In genomic region chr2:234975611-234976010, GRCh38 we compare ENCODE assay signal across 23 cellular contexts. TPM values are rescaled to one million over a fixed set of nuclear protein-coding genes. Genes with fewer than 3 reads are reported as not detected.
DNase-seq lines count a peak whose midpoint lies in the region; ATAC-seq and TF ChIP-seq lines count a peak whose summit lies in the region.
"Had no signal": no experiment of that assay in that cellular context is flagged by ENCODE, and none has a peak within 500 bp of the region (broad histone marks: within the 10 kb centered on the region; RNA-seq: fewer than 3 reads in every experiment).

No MANE protein-coding gene starts in this region.

- no peaks in the 10 kb centered on the region for H3K36me3 ChIP-seq in BLaER1
- peaks cover 0 to 4% of the 10 kb centered on the region in 2 experiments; a peak in 1 of 3 replicates for H3K36me3 ChIP-seq in HEK293 (ENCODE audit: control insufficient read depth in 2 of 2, insufficient read depth in 1 of 2, low read length in 2 of 2)
- H3K36me3 ChIP-seq in ectodermal cell (ENCODE audit: control insufficient read depth, insufficient read depth, low read length), result peaks cover 9% of the 10 kb centered on the region
- peaks cover 41% of the 10 kb centered on the region for H3K36me3 ChIP-seq in skeletal muscle satellite cell (ENCODE audit: insufficient read depth, low read length)

- no peak overlapping the region for H3K27ac Mint-ChIP-seq in activated naive CD4-positive, alpha-beta T cell treated with anti-CD3 and anti-CD28 coated beads for 36 hours
- H3K27ac Mint-ChIP-seq: CD8-positive, alpha-beta T cell had no signal

- H3K27ac ChIP-seq in BLaER1 (no peak overlapping the region), HEK293 (ENCODE audit: extremely low read depth, low read depth, low read length) (no peak overlapping the region), ectodermal cell (ENCODE audit: insufficient read depth, low read depth, low read length, poor library complexity, severe bottlenecking) (peak overlapping the region; percentile 16)
- H3K27ac ChIP-seq: SJSA1 had no signal

- H3K4me2 ChIP-seq in BLaER1, result peak overlapping the region; percentile 84
- peak overlapping the region; percentile 72 for H3K4me2 ChIP-seq in skeletal muscle satellite cell (ENCODE audit: low read length)

- H3K36me3 Mint-ChIP-seq in activated naive CD4-positive, alpha-beta T cell treated with anti-CD3 and anti-CD28 coated beads for 36 hours (ENCODE audit: low read depth), result no peaks in the 10 kb centered on the region
- H3K36me3 Mint-ChIP-seq: CD8-positive, alpha-beta T cell had no signal

- CTCF ChIA-PET in HEK293 (lab: Yijun Ruan, JAX), result interaction anchor here (1.2 kb wide), 1 partner anchor 119 kb away, joined by 6 read pairs; no protein-coding TSS in a partner anchor
- CTCF ChIA-PET in activated naive CD4-positive, alpha-beta T cell treated with anti-CD3 and anti-CD28 coated beads for 36 hours (lab: Charles Lee), result no interaction called here

- H3K9me3 ChIP-seq in BLaER1 (peaks cover 7% of the 10 kb centered on the region), HEK293 (ENCODE audit: control insufficient read depth, insufficient read depth, low read depth, low read length) (no peaks in the 10 kb centered on the region), ectodermal cell (ENCODE audit: control insufficient read depth, low read length) (no peaks in the 10 kb centered on the region), skeletal muscle satellite cell (replicated peaks; ENCODE audit: low read length) (no peaks in the 10 kb centered on the region)
- H3K9me3 ChIP-seq: SJSA1 had no signal

- DNase-seq in activated naive CD4-positive, alpha-beta T cell treated with anti-CD3 and anti-CD28 coated beads for 36 hours, result no peak
- DNase-seq: Caco-2; CD8-positive, alpha-beta T cell; KBM-7; MV-4-11; NCI-H1105 treated with DMSO at 0.1 percent for 48 hours; NCI-H146; NCI-H1930; NCI-H446; NCI-H524 treated with DMSO at 0.1 percent for 48 hours; NCI-H774; NK-92 treated with Interleukin-12 subunit alpha and Interleukin-12 subunit beta, amount 100 ng/mL, for 24 hours; PC-3; Right ventricle myocardium superior; RPMI8226 had no signal

- WGBS in ectodermal cell, 2 experiments, result 93 to 95% methylated on average over 1 of the region's 1 CpG

- no peak for ATAC-seq in HG03097 (IDR thresholded peaks at IDR 0.05; ENCODE audit: low FRiP score, unreplicated experiment)
- no peak for ATAC-seq in GM19324 (IDR thresholded peaks at IDR 0.05; ENCODE audit: low FRiP score, unreplicated experiment)
- ATAC-seq: CD8-positive, alpha-beta T cell; HCT116; PC-3 had no signal

- H3K9ac ChIP-seq in BLaER1, result no peak overlapping the region
- H3K9ac ChIP-seq in skeletal muscle satellite cell (ENCODE audit: low read depth, low read length), result no peak overlapping the region

- TF ChIP-seq CTCF in HEK293 (tag by site-specific recombination; IDR thresholded peaks at IDR 0.05), result no peak

- no peak overlapping the region for H3K4me3 Mint-ChIP-seq in activated naive CD4-positive, alpha-beta T cell treated with anti-CD3 and anti-CD28 coated beads for 36 hours
- H3K4me3 Mint-ChIP-seq: CD8-positive, alpha-beta T cell had no signal

- H3K4me1 ChIP-seq in BLaER1 (peaks cover 43% of the 10 kb centered on the region), HEK293 (ENCODE audit: control insufficient read depth, insufficient read depth, low read length) (peaks cover 9% of the 10 kb centered on the region), ectodermal cell (ENCODE audit: control insufficient read depth, insufficient read depth, low read length) (peaks cover 21% of the 10 kb centered on the region), skeletal muscle satellite cell (ENCODE audit: control insufficient read depth, insufficient read depth, low read length) (peaks cover 54% of the 10 kb centered on the region)

- H3K27me3 ChIP-seq in BLaER1 (no peaks in the 10 kb centered on the region), ectodermal cell (ENCODE audit: control insufficient read depth, insufficient read depth, low read length, poor library complexity, severe bottlenecking) (no peaks in the 10 kb centered on the region), skeletal muscle satellite cell (ENCODE audit: control insufficient read depth, insufficient read depth, low read length) (no peaks in the 10 kb centered on the region)
- H3K27me3 ChIP-seq: SJSA1 had no signal

- peaks cover 4% of the 10 kb centered on the region for H3K9me3 Mint-ChIP-seq in activated naive CD4-positive, alpha-beta T cell treated with anti-CD3 and anti-CD28 coated beads for 36 hours

- POLR2A ChIA-PET in HEK293 (lab: Yijun Ruan, JAX), result no interaction called here

- intact Hi-C loops in activated naive CD4-positive, alpha-beta T cell treated with anti-CD3 and anti-CD28 coated beads for 36 hours (cut with micrococcal nuclease), result no loop called here

- H4K20me1 ChIP-seq in BLaER1, result no peaks in the 10 kb centered on the region

- H3K4me3 ChIP-seq in BLaER1 (no peak overlapping the region), HEK293 (ENCODE audit: low read depth, low read length) (no peak overlapping the region), ectodermal cell (ENCODE audit: insufficient read depth, low read depth, low read length) (no peak overlapping the region), skeletal muscle satellite cell (ENCODE audit: low read length) (no peak overlapping the region)
- H3K4me3 ChIP-seq: SJSA1 had no signal

- no peaks in the 10 kb centered on the region for H3K4me1 Mint-ChIP-seq in activated naive CD4-positive, alpha-beta T cell treated with anti-CD3 and anti-CD28 coated beads for 36 hours (ENCODE audit: low read depth)

- H3K27me3 Mint-ChIP-seq in activated naive CD4-positive, alpha-beta T cell treated with anti-CD3 and anti-CD28 coated beads for 36 hours (ENCODE audit: low read depth), result peaks cover 10% of the 10 kb centered on the region

TF ChIP-seq in HEK293, 187 proteins besides CTCF, POLR2A, EP300 and RAD21:
- peak; percentile 72; the same call in 1 of the 2 replicates for TF ChIP-seq ZNF121 (tag by site-specific recombination; IDR thresholded peaks at IDR 0.05)
- TF ChIP-seq ZNF561 (tag by site-specific recombination; IDR thresholded peaks at IDR 0.05; ENCODE audit: borderline replicate concordance), result no peak
- TF ChIP-seq ZNF280D (tag by site-specific recombination; IDR thresholded peaks at IDR 0.05), result no peak
TF ChIP-seq in HEK293: peak in this region for 1.

RNA-seq across cellular contexts. Expression of gene SH3BP4, which starts 23.8 kb away (rescaled TPM):
- polyA plus RNA-seq in ectodermal cell (2013, experiment 1 of 4), result 41.1 TPM
- polyA plus RNA-seq in ectodermal cell (2013, experiment 2 of 4), result 44.7 TPM
- polyA plus RNA-seq in ectodermal cell (2013, experiment 3 of 4), result 35.6 TPM
- 37.5 TPM for polyA plus RNA-seq in ectodermal cell (2013, experiment 4 of 4)
- total RNA-seq in skeletal muscle satellite cell (2012; rRNA removed), result 28.9 and 35.2 TPM in 2 replicates
- total RNA-seq in activated naive CD4-positive, alpha-beta T cell treated with anti-CD3 and anti-CD28 coated beads for 36 hours, result under 1 TPM; 0.42 to 0.64 TPM
